ENCODE assay signal across 16 cellular contexts in genomic region chr9:132880311-132880661, GRCh38. TPM values are rescaled to one million over a fixed set of nuclear protein-coding genes. Genes with fewer than 3 reads are reported as not detected.
DNase-seq lines count a peak whose midpoint lies in the region; ATAC-seq, FAIRE-seq and TF ChIP-seq lines count a peak whose summit lies in the region.
"Had no signal": no experiment of that assay in that cellular context is flagged by ENCODE, and none has a peak within 500 bp of the region (broad histone marks: within the 10 kb centered on the region; RNA-seq: fewer than 3 reads in every experiment).

No MANE protein-coding gene starts in this region.

- H3K9me3 ChIP-seq in trophoblast cell (ENCODE audit: insufficient read depth, low read depth, low read length) = peaks cover 1% of the 10 kb centered on the region
- H3K9me3 ChIP-seq: gastrocnemius medialis, transverse colon had no signal

- H2BK12ac ChIP-seq in trophoblast cell (ENCODE audit: low read length) = no peak overlapping the region

- no peak overlapping the region for H2BK120ac ChIP-seq in trophoblast cell (ENCODE audit: insufficient read depth, low read length, poor library complexity)

- ATAC-seq in HG03442 (IDR thresholded peaks at IDR 0.05; ENCODE audit: unreplicated experiment) = no peak
- ATAC-seq: gastrocnemius medialis had no signal

- no peak overlapping the region for H3K14ac ChIP-seq in trophoblast cell (ENCODE audit: low read length)

- no peak overlapping the region for H4K12ac ChIP-seq in trophoblast cell (ENCODE audit: low read depth, low read length)

- H3K9ac ChIP-seq in trophoblast cell (ENCODE audit: low read length) = no peak overlapping the region

- peak overlapping the region; percentile 74 for H3K4me3 Mint-ChIP-seq in T-helper 1 cell treated with Interleukin-12 subunit alpha and Interleukin-12 subunit beta and Interleukin-4 antibody, amounts not matched to agents 30 μg/mL and 1 μg/mL, for 36 hours
- peak overlapping the region; percentile 8 for H3K4me3 Mint-ChIP-seq in endothelial cell (ENCODE audit: unreplicated experiment)

- WGBS in trophoblast cell (ENCODE audit: extremely low coverage, insufficient coverage, insufficient read length) = no CpG with 5 or more reads among the region's 7 CpGs

- no peak overlapping the region for H3K4me3 ChIP-seq in trophoblast cell (ENCODE audit: low read depth, low read length)
- H3K4me3 ChIP-seq: gastrocnemius medialis, transverse colon had no signal

- H3K9me3 Mint-ChIP-seq in T-helper 1 cell treated with Interleukin-12 subunit alpha and Interleukin-12 subunit beta and Interleukin-4 antibody, amounts not matched to agents 30 μg/mL and 1 μg/mL, for 36 hours = no peaks in the 10 kb centered on the region
- H3K9me3 Mint-ChIP-seq in endothelial cell (ENCODE audit: unreplicated experiment) = no peaks in the 10 kb centered on the region

- peaks cover 4 to 6% of the 10 kb centered on the region in 2 experiments for H3K4me1 ChIP-seq in trophoblast cell (ENCODE audit: control insufficient read depth in 1 of 2, insufficient read depth in 2 of 2, low read length in 2 of 2)

- TF ChIP-seq CTCF in endothelial cell (IDR thresholded peaks at IDR 0.05; ENCODE audit: unreplicated experiment) = no peak

- no peak overlapping the region for H3K18ac ChIP-seq in trophoblast cell (ENCODE audit: low read length)

- no peak overlapping the region for H2AK5ac ChIP-seq in trophoblast cell (ENCODE audit: low read length)

- H3K79me2 ChIP-seq in trophoblast cell (ENCODE audit: control insufficient read depth, insufficient read depth, low read length, poor library complexity) = peaks cover 3% of the 10 kb centered on the region

- H2BK5ac ChIP-seq in trophoblast cell (ENCODE audit: low read depth, low read length, poor library complexity) = no peak overlapping the region

- no peaks in the 10 kb centered on the region for H3K27me3 ChIP-seq in trophoblast cell (ENCODE audit: insufficient read depth, low read length)
- H3K27me3 ChIP-seq: dorsolateral prefrontal cortex, transverse colon had no signal

- no peaks in the 10 kb centered on the region for H3K36me3 ChIP-seq in trophoblast cell (ENCODE audit: control insufficient read depth in 1 of 2, insufficient read depth in 2 of 2, low read length in 2 of 2)
- H3K36me3 ChIP-seq: gastrocnemius medialis, transverse colon had no signal

- H3K4ac ChIP-seq in trophoblast cell (ENCODE audit: low read depth, low read length) = no peak overlapping the region

- no peaks in the 10 kb centered on the region for H3K36me3 Mint-ChIP-seq in T-helper 1 cell treated with Interleukin-12 subunit alpha and Interleukin-12 subunit beta and Interleukin-4 antibody, amounts not matched to agents 30 μg/mL and 1 μg/mL, for 36 hours (ENCODE audit: low read depth)
- no peaks in the 10 kb centered on the region for H3K36me3 Mint-ChIP-seq in endothelial cell (ENCODE audit: low read depth, unreplicated experiment)

- no peak overlapping the region for H2AFZ ChIP-seq in trophoblast cell (ENCODE audit: insufficient read depth, low read length, poor library complexity)

- peak; percentile 38 for FAIRE-seq in H54 (lab: Jason Lieb, UNC)
- FAIRE-seq: GM12892 had no signal

- DNase-seq in T-helper 1 cell (no peak), H54 (ENCODE audit: insufficient read length, low spot score) (peak; percentile 75), endothelial cell (ENCODE audit: low spot score) (no peak), trophoblast cell (peak; percentile 90 to 92), NCI-H226 (no peak)
- no peak for DNase-seq in activated T-cell treated with anti-CD3 and anti-CD28 coated beads, Interleukin-2, amount 50 U/mL, for 1 hour
- DNase-seq: 8988T, anterior cingulate cortex, dorsolateral prefrontal cortex, gastrocnemius medialis, GOT3, T-helper 9 cell, transverse colon had no signal

- H3K27me3 Mint-ChIP-seq in T-helper 1 cell treated with Interleukin-12 subunit alpha and Interleukin-12 subunit beta and Interleukin-4 antibody, amounts not matched to agents 30 μg/mL and 1 μg/mL, for 36 hours (ENCODE audit: low read depth) = peaks cover 6% of the 10 kb centered on the region
- H3K27me3 Mint-ChIP-seq in endothelial cell (ENCODE audit: unreplicated experiment) = peaks cover 9% of the 10 kb centered on the region

- no peak overlapping the region for H3K4me2 ChIP-seq in trophoblast cell (ENCODE audit: low read length)

- no peak overlapping the region for H3K23ac ChIP-seq in trophoblast cell (ENCODE audit: low read length)

- peaks cover 18% of the 10 kb centered on the region for H3K4me1 Mint-ChIP-seq in T-helper 1 cell treated with Interleukin-12 subunit alpha and Interleukin-12 subunit beta and Interleukin-4 antibody, amounts not matched to agents 30 μg/mL and 1 μg/mL, for 36 hours (ENCODE audit: low read depth)
- peaks cover 4% of the 10 kb centered on the region for H3K4me1 Mint-ChIP-seq in endothelial cell (ENCODE audit: unreplicated experiment)

- peaks cover 6% of the 10 kb centered on the region for H3K79me1 ChIP-seq in trophoblast cell (ENCODE audit: low read length)

- H3K27ac Mint-ChIP-seq in T-helper 1 cell treated with Interleukin-12 subunit alpha and Interleukin-12 subunit beta and Interleukin-4 antibody, amounts not matched to agents 30 μg/mL and 1 μg/mL, for 36 hours = peak overlapping the region; percentile 82
- H3K27ac Mint-ChIP-seq in endothelial cell (ENCODE audit: unreplicated experiment) = no peak overlapping the region

- no peak overlapping the region for H4K91ac ChIP-seq in trophoblast cell (ENCODE audit: low read depth, low read length)

- H4K8ac ChIP-seq in trophoblast cell (ENCODE audit: low read depth, low read length) = no peak overlapping the region

- no peak for TF ChIP-seq POLR2A in H54 (IDR thresholded peaks at IDR 0.05; ENCODE audit: low read depth, low read length)

- H3K27ac ChIP-seq in trophoblast cell (ENCODE audit: low read depth, low read length) = no peak overlapping the region
- H3K27ac ChIP-seq: gastrocnemius medialis had no signal

RNA-seq across cellular contexts. Expression of gene SPACA9, which starts 1.6 kb away (rescaled TPM):
- 2.7 TPM for total RNA-seq in endothelial cell (ENCODE audit: unreplicated experiment)
- 2.5 and 2.7 TPM in 2 replicates for polyA plus RNA-seq in trophoblast cell (2013)

RNA-seq across cellular contexts. Expression of gene AK8, which starts 2.2 kb away (rescaled TPM):
- total RNA-seq in endothelial cell (ENCODE audit: unreplicated experiment) = 2.0 TPM
- polyA plus RNA-seq in trophoblast cell (2013) = 0.19 and 0.34 TPM in 2 replicates
- total RNA-seq: gastrocnemius medialis had no signal

Comparison
In these comparisons a context has a peak if more than half of its experiments do, and no peak if none do; other contexts are left out.
1. DNase-seq: peak in H54 (single experiment) and trophoblast cell (2 of 2); none in T-helper 1 cell (0 of 5), endothelial cell (single experiment), NCI-H226 (single experiment) and activated T-cell treated with anti-CD3 and anti-CD28 coated beads, Interleukin-2, amount 50 U/mL, for 1 hour (single experiment).